ENCODE assay signal across 8 cellular contexts in genomic region chr17:37607637-37608368, GRCh38. TPM values are rescaled to one million over a fixed set of nuclear protein-coding genes. Genes with fewer than 3 reads are reported as not detected.
DNase-seq lines count a peak whose midpoint lies in the region; ATAC-seq and TF ChIP-seq lines count a peak whose summit lies in the region.

No MANE protein-coding gene starts in this region.

- no peaks in the 10 kb centered on the region for H3K36me3 ChIP-seq in hepatocyte (replicated peaks; ENCODE audit: insufficient read depth, low read depth)

- no peak for TF ChIP-seq CTCF in hepatocyte (IDR thresholded peaks at IDR 0.05; ENCODE audit: poor library complexity)

- no peaks in the 10 kb centered on the region for H3K9me3 ChIP-seq in hepatocyte (ENCODE audit: low read depth)

- intact Hi-C loops in activated CD4-positive, alpha-beta T cell treated with anti-CD3 and anti-CD28 coated beads for 36 hours (cut with DNase I, micrococcal nuclease) = loop anchor here (2.0 to 5.0 kb wide), 14 partner anchors 35 to 1289 kb away; partner anchors contain the start of genes ACACA (in 1 of the 2), DDX52 (in 1 of the 2), MRM1 (in 1 of the 2) and MRPL45 (in 1 of the 2)

- no peak for ATAC-seq in activated CD4-positive, alpha-beta T cell treated with anti-CD3 and anti-CD28 coated beads for 36 hours
- ATAC-seq in activated T-cell treated with anti-CD3 and anti-CD28 coated beads, Interleukin-2, amount 50 U/mL, for 4 hours = no peak
- peak; percentile 18 for ATAC-seq in stimulated activated memory B cell treated with anti-CD40 and anti-IgM and Interleukin-4, amounts not matched to agents 10 μg/mL and 1 μg/mL and 100 μg/mL, for 72 hours

- DNase-seq in activated CD4-positive, alpha-beta T cell treated with anti-CD3 and anti-CD28 coated beads for 36 hours = peak; percentile 46
- DNase-seq in activated CD4-positive, alpha-beta T cell treated with anti-CD3 and anti-CD28 coated beads, Interleukin-2, amount 50 U/mL, for 4 hours = no peak
- DNase-seq in activated T-cell treated with anti-CD3 and anti-CD28 coated beads, Interleukin-2, amount 50 U/mL, for 4 hours = no peak
- DNase-seq in hepatocyte (ENCODE audit: low spot score) (no peak), GDM1 (lab: John Stamatoyannopoulos, UW) (no peak), SW480 (ENCODE audit: low spot score) (no peak), NCI-H2107 treated with DMSO at 0.1 percent for 48 hours (lab: John Stamatoyannopoulos, UW; ENCODE audit: unreplicated experiment) (no peak)

- H3K4me3 ChIP-seq in hepatocyte = peak overlapping the region; percentile 57

- no peaks in the 10 kb centered on the region for H3K27me3 Mint-ChIP-seq in activated CD4-positive, alpha-beta T cell treated with anti-CD3 and anti-CD28 coated beads for 36 hours
- no peaks in the 10 kb centered on the region for H3K27me3 Mint-ChIP-seq in activated T-cell treated with anti-CD3 and anti-CD28 coated beads, Interleukin-2, amount 50 U/mL, for 4 hours (ENCODE audit: low read depth)
- no peaks in the 10 kb centered on the region for H3K27me3 Mint-ChIP-seq in stimulated activated memory B cell treated with anti-CD40 and anti-IgM and Interleukin-4, amounts not matched to agents 10 μg/mL and 1 μg/mL and 100 μg/mL, for 72 hours

- H3K9me3 Mint-ChIP-seq in activated CD4-positive, alpha-beta T cell treated with anti-CD3 and anti-CD28 coated beads for 36 hours (ENCODE audit: low read depth) = no peaks in the 10 kb centered on the region
- no peaks in the 10 kb centered on the region for H3K9me3 Mint-ChIP-seq in activated T-cell treated with anti-CD3 and anti-CD28 coated beads, Interleukin-2, amount 50 U/mL, for 4 hours
- H3K9me3 Mint-ChIP-seq in stimulated activated memory B cell treated with anti-CD40 and anti-IgM and Interleukin-4, amounts not matched to agents 10 μg/mL and 1 μg/mL and 100 μg/mL, for 72 hours = no peaks in the 10 kb centered on the region

- peaks cover 20% of the 10 kb centered on the region for H3K36me3 Mint-ChIP-seq in activated CD4-positive, alpha-beta T cell treated with anti-CD3 and anti-CD28 coated beads for 36 hours (ENCODE audit: low read depth)
- peaks cover 8% of the 10 kb centered on the region for H3K36me3 Mint-ChIP-seq in activated T-cell treated with anti-CD3 and anti-CD28 coated beads, Interleukin-2, amount 50 U/mL, for 4 hours (ENCODE audit: insufficient read depth)
- H3K36me3 Mint-ChIP-seq in stimulated activated memory B cell treated with anti-CD40 and anti-IgM and Interleukin-4, amounts not matched to agents 10 μg/mL and 1 μg/mL and 100 μg/mL, for 72 hours = peaks cover 18% of the 10 kb centered on the region

- CTCF ChIA-PET in activated CD4-positive, alpha-beta T cell treated with anti-CD3 and anti-CD28 coated beads for 36 hours (lab: Charles Lee) = interaction anchor here (0.6 to 0.9 kb wide), 5 partner anchors 7 to 1197 kb away, joined by 3 to 4 read pairs (median 3); no protein-coding TSS in a partner anchor

- peak overlapping the region; percentile 85 for H3K4me3 Mint-ChIP-seq in activated CD4-positive, alpha-beta T cell treated with anti-CD3 and anti-CD28 coated beads for 36 hours
- peak overlapping the region; percentile 91 for H3K4me3 Mint-ChIP-seq in activated T-cell treated with anti-CD3 and anti-CD28 coated beads, Interleukin-2, amount 50 U/mL, for 4 hours
- peak overlapping the region; percentile 96 for H3K4me3 Mint-ChIP-seq in stimulated activated memory B cell treated with anti-CD40 and anti-IgM and Interleukin-4, amounts not matched to agents 10 μg/mL and 1 μg/mL and 100 μg/mL, for 72 hours

- H4K20me1 ChIP-seq in hepatocyte (ENCODE audit: insufficient read depth, poor library complexity, severe bottlenecking) = no peaks in the 10 kb centered on the region

- peak overlapping the region; percentile 75 for H2AFZ ChIP-seq in hepatocyte

- peaks cover 8% of the 10 kb centered on the region for H3K4me1 ChIP-seq in hepatocyte (ENCODE audit: insufficient read depth)

- peak overlapping the region; percentile 76 for H3K4me2 ChIP-seq in hepatocyte

- H3K9me2 ChIP-seq in hepatocyte (replicated peaks; ENCODE audit: insufficient read depth) = no peaks in the 10 kb centered on the region

- H3K27me3 ChIP-seq in hepatocyte = no peaks in the 10 kb centered on the region

- H3K27ac ChIP-seq in hepatocyte = peak overlapping the region; percentile 97

- POLR2A ChIA-PET in activated CD4-positive, alpha-beta T cell treated with anti-CD3 and anti-CD28 coated beads for 36 hours (lab: Charles Lee) = interaction anchor here (0.7 kb wide), 1 partner anchor 9 kb away, joined by 3 read pairs; no protein-coding TSS in a partner anchor

- peak overlapping the region; percentile 98 for H3K27ac Mint-ChIP-seq in activated CD4-positive, alpha-beta T cell treated with anti-CD3 and anti-CD28 coated beads for 36 hours
- H3K27ac Mint-ChIP-seq in stimulated activated memory B cell treated with anti-CD40 and anti-IgM and Interleukin-4, amounts not matched to agents 10 μg/mL and 1 μg/mL and 100 μg/mL, for 72 hours = peak overlapping the region; percentile 95

- H3K4me1 Mint-ChIP-seq in activated CD4-positive, alpha-beta T cell treated with anti-CD3 and anti-CD28 coated beads for 36 hours = peaks cover 51% of the 10 kb centered on the region
- H3K4me1 Mint-ChIP-seq in activated T-cell treated with anti-CD3 and anti-CD28 coated beads, Interleukin-2, amount 50 U/mL, for 4 hours (ENCODE audit: low read depth) = peaks cover 51% of the 10 kb centered on the region
- peaks cover 37% of the 10 kb centered on the region for H3K4me1 Mint-ChIP-seq in stimulated activated memory B cell treated with anti-CD40 and anti-IgM and Interleukin-4, amounts not matched to agents 10 μg/mL and 1 μg/mL and 100 μg/mL, for 72 hours

- WGBS in hepatocyte (ENCODE audit: low lambda C conversion rate, missing lambda C conversion rate) = 86% methylated on average over 26 of the region's 26 CpGs

- H3K79me2 ChIP-seq in hepatocyte = peaks cover 58% of the 10 kb centered on the region

RNA-seq across cellular contexts. Expression of gene SYNRG, which starts 1.4 kb away (rescaled TPM):
- total RNA-seq in activated CD4-positive, alpha-beta T cell treated with anti-CD3 and anti-CD28 coated beads for 36 hours = 10 to 100 TPM; 39.0 to 46.7 TPM
- 10 to 100 TPM; 34.9 to 42.5 (median 36.7) TPM for total RNA-seq in activated T-cell treated with anti-CD3 and anti-CD28 coated beads, Interleukin-2, amount 50 U/mL, for 4 hours
- 21.6 and 27.0 TPM in 2 replicates for total RNA-seq in hepatocyte
- 19.6 and 20.7 TPM in 2 replicates for polyA plus RNA-seq in hepatocyte

RNA-seq across cellular contexts. Expression of gene DDX52, which starts 35.4 kb away (rescaled TPM):
- 10 to 100 TPM; 34.6 to 41.7 TPM for total RNA-seq in activated CD4-positive, alpha-beta T cell treated with anti-CD3 and anti-CD28 coated beads for 36 hours
- total RNA-seq in activated T-cell treated with anti-CD3 and anti-CD28 coated beads, Interleukin-2, amount 50 U/mL, for 4 hours = 10 to 100 TPM; 34.1 to 43.4 (median 36.2) TPM
- total RNA-seq in hepatocyte = 44.0 and 45.7 TPM in 2 replicates
- 28.8 and 31.0 TPM in 2 replicates for polyA plus RNA-seq in hepatocyte
